Comparison of ENCODE assay signal across 8 cellular contexts in genomic region chr10:42753507-42754154, GRCh38.
A peak's percentile ranks its signal among the peaks of the same experiment; 100 is the strongest.
DNase-seq lines count a peak whose midpoint lies in the region; ATAC-seq lines count a peak whose summit lies in the region.

No MANE protein-coding gene starts in this region.

- H3K27me3 Mint-ChIP-seq in activated naive CD4-positive, alpha-beta T cell treated with anti-CD3 and anti-CD28 coated beads, Interleukin-2, amount 50 U/mL, for 24 hours = peaks cover 42% of the 10 kb centered on the region

- peaks cover 8% of the 10 kb centered on the region for H3K4me1 Mint-ChIP-seq in activated naive CD4-positive, alpha-beta T cell treated with anti-CD3 and anti-CD28 coated beads, Interleukin-2, amount 50 U/mL, for 24 hours

- H3K4me3 Mint-ChIP-seq in activated naive CD4-positive, alpha-beta T cell treated with anti-CD3 and anti-CD28 coated beads, Interleukin-2, amount 50 U/mL, for 24 hours = peak overlapping the region; percentile 80

- no peak overlapping the region for H3K27ac Mint-ChIP-seq in activated naive CD4-positive, alpha-beta T cell treated with anti-CD3 and anti-CD28 coated beads, Interleukin-2, amount 50 U/mL, for 24 hours

- H3K4me3 ChIP-seq in adipocyte (ENCODE audit: low read length) = peak overlapping the region; percentile 74

- H3K27me3 ChIP-seq in adipocyte (replicated peaks; ENCODE audit: control insufficient read depth, insufficient read depth, low read length) = peaks cover 24% of the 10 kb centered on the region

- ATAC-seq in stimulated activated naive CD8-positive, alpha-beta T cell treated with anti-CD3 and anti-CD28 coated beads, Interleukin-15, Interleukin-2, amounts not matched to agents 100 U/mL and 50 U/mL, for 24 hours = peak; percentile 14
- ATAC-seq in HG03432 (IDR thresholded peaks at IDR 0.05; ENCODE audit: unreplicated experiment) = no peak

- no peaks in the 10 kb centered on the region for H3K36me3 ChIP-seq in adipocyte (ENCODE audit: control insufficient read depth, insufficient read depth, low read length, severe bottlenecking)

- H3K4me1 ChIP-seq in adipocyte (ENCODE audit: control insufficient read depth, insufficient read depth, low read length) = peaks cover 4% of the 10 kb centered on the region

- H3K9me3 Mint-ChIP-seq in activated naive CD4-positive, alpha-beta T cell treated with anti-CD3 and anti-CD28 coated beads, Interleukin-2, amount 50 U/mL, for 24 hours = no peaks in the 10 kb centered on the region

- H3K9me3 ChIP-seq in adipocyte (ENCODE audit: control insufficient read depth, low read length) = no peaks in the 10 kb centered on the region

- no peak for DNase-seq in activated naive CD4-positive, alpha-beta T cell treated with anti-CD3 and anti-CD28 coated beads, Interleukin-2, amount 50 U/mL, for 16 hours
- peak; percentile 25 for DNase-seq in adipocyte (ENCODE audit: low read depth)
- DNase-seq in iPS-NIHi11 (ENCODE audit: low spot score) = peak; percentile 31
- peak; percentile 22 for DNase-seq in stimulated activated naive CD8-positive, alpha-beta T cell treated with anti-CD3 and anti-CD28 coated beads, Interleukin-15, Interleukin-2, amounts not matched to agents 100 U/mL and 50 U/mL, for 24 hours
- no peak for DNase-seq in NCI-H1694 treated with DMSO at 0.1 percent for 48 hours (lab: John Stamatoyannopoulos, UW)
- DNase-seq in middle frontal gyrus (ENCODE audit: extremely low spot score, low spot score) = no peak

- no peaks in the 10 kb centered on the region for H3K36me3 Mint-ChIP-seq in activated naive CD4-positive, alpha-beta T cell treated with anti-CD3 and anti-CD28 coated beads, Interleukin-2, amount 50 U/mL, for 24 hours

- H3K9ac ChIP-seq in adipocyte (ENCODE audit: low read length) = peak overlapping the region; percentile 29

Comparison
In these comparisons a context has a peak if more than half of its experiments do, and no peak if none do; other contexts are left out.
1. DNase-seq: peak in adipocyte (single experiment), iPS-NIHi11 (single experiment) and stimulated activated naive CD8-positive, alpha-beta T cell treated with anti-CD3 and anti-CD28 coated beads, Interleukin-15, Interleukin-2, amounts not matched to agents 100 U/mL and 50 U/mL, for 24 hours (single experiment); none in activated naive CD4-positive, alpha-beta T cell treated with anti-CD3 and anti-CD28 coated beads, Interleukin-2, amount 50 U/mL, for 16 hours (single experiment), NCI-H1694 treated with DMSO at 0.1 percent for 48 hours (single experiment) and middle frontal gyrus (single experiment).